ENCODE assay signal across 1 cellular context in genomic region chr22:20449819-20450550, GRCh38.
A peak's percentile ranks its signal among the peaks of the same experiment; 100 is the strongest.
TF ChIP-seq lines count a peak whose summit lies in the region.

No MANE protein-coding gene starts in this region.

TF ChIP-seq in K562, 482 proteins besides CTCF, POLR2A, EP300 and RAD21 (continues in another document):
- TF ChIP-seq, protein P1, sequence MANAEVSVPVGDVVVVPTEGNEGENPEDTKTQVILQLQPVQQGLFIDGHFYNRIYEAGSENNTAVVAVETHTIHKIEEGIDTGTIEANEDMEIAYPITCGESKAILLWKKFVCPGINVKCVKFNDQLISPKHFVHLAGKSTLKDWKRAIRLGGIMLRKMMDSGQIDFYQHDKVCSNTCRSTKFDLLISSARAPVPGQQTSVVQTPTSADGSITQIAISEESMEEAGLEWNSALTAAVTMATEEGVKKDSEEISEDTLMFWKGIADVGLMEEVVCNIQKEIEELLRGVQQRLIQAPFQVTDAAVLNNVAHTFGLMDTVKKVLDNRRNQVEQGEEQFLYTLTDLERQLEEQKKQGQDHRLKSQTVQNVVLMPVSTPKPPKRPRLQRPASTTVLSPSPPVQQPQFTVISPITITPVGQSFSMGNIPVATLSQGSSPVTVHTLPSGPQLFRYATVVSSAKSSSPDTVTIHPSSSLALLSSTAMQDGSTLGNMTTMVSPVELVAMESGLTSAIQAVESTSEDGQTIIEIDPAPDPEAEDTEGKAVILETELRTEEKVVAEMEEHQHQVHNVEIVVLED (CRISPR knock-in tag; IDR thresholded peaks at IDR 0.05), result 0 out of 2 replicates have a peak, but pooled peaks have one; percentile 13
- peak; percentile 18 for TF ChIP-seq KDM5B (IDR thresholded peaks at IDR 0.05; ENCODE audit: insufficient replicate concordance, low read depth, low read length)
- TF ChIP-seq PPARD (CRISPR knock-in tag; IDR thresholded peaks at IDR 0.05), result peak; percentile 57; the same call in 1 of the 2 replicates
- TF ChIP-seq HNRNPUL1 (IDR thresholded peaks at IDR 0.05; ENCODE audit: low read length), result no peak
- 0 out of 2 replicates have a peak, but pooled peaks have one; percentile 33 for TF ChIP-seq PHB (CRISPR knock-in tag; IDR thresholded peaks at IDR 0.05)
- TF ChIP-seq MECOM (CRISPR knock-in tag; IDR thresholded peaks at IDR 0.05), result 0 out of 2 replicates have a peak, but pooled peaks have one; percentile 29
- 0 out of 2 replicates have a peak, but pooled peaks have one; percentile 29 for TF ChIP-seq RB1 (IDR thresholded peaks at IDR 0.05; ENCODE audit: low read depth)
- 0 out of 2 replicates have a peak, but pooled peaks have one; percentile 2 for TF ChIP-seq SMC3 (conservative IDR thresholded peaks at IDR 0.05; ENCODE audit: insufficient read depth, low read depth, low read length)
- TF ChIP-seq ZNF408 (CRISPR knock-in tag; IDR thresholded peaks at IDR 0.05; ENCODE audit: low read depth), result 0 out of 2 replicates have a peak, but pooled peaks have one; percentile 27
- TF ChIP-seq, protein P2, sequence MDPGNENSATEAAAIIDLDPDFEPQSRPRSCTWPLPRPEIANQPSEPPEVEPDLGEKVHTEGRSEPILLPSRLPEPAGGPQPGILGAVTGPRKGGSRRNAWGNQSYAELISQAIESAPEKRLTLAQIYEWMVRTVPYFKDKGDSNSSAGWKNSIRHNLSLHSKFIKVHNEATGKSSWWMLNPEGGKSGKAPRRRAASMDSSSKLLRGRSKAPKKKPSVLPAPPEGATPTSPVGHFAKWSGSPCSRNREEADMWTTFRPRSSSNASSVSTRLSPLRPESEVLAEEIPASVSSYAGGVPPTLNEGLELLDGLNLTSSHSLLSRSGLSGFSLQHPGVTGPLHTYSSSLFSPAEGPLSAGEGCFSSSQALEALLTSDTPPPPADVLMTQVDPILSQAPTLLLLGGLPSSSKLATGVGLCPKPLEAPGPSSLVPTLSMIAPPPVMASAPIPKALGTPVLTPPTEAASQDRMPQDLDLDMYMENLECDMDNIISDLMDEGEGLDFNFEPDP (CRISPR knock-in tag; IDR thresholded peaks at IDR 0.05), result peak; percentile 78; the same call in 1 of the 2 replicates
- TF ChIP-seq POLR2AphosphoS2 (IDR thresholded peaks at IDR 0.05; ENCODE audit: low read length), result no peak
- TF ChIP-seq ZNF780A (CRISPR knock-in tag; IDR thresholded peaks at IDR 0.05), result 0 out of 2 replicates have a peak, but pooled peaks have one; percentile 41
- TF ChIP-seq ZNF174 (CRISPR knock-in tag; IDR thresholded peaks at IDR 0.05), result no peak
- peak; percentile 55; the same call in 1 of the 2 replicates for TF ChIP-seq RREB1 (CRISPR knock-in tag; IDR thresholded peaks at IDR 0.05)
- peak; percentile 25; the same call in 1 of the 2 replicates for TF ChIP-seq E2F3 (CRISPR knock-in tag; IDR thresholded peaks at IDR 0.05)
- TF ChIP-seq, protein P3, sequence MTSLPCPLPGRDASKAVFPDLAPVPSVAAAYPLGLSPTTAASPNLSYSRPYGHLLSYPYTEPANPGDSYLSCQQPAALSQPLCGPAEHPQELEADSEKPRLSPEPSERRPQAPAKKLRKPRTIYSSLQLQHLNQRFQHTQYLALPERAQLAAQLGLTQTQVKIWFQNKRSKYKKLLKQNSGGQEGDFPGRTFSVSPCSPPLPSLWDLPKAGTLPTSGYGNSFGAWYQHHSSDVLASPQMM (CRISPR knock-in tag; IDR thresholded peaks at IDR 0.05), result no peak
- 0 out of 2 replicates have a peak, but pooled peaks have one; percentile 22 for TF ChIP-seq ETV5 (CRISPR knock-in tag; IDR thresholded peaks at IDR 0.05; ENCODE audit: low read depth)
- TF ChIP-seq ZNF12 (CRISPR knock-in tag; IDR thresholded peaks at IDR 0.05), result peak; percentile 84; the same call in 1 of the 2 replicates
- peak; percentile 37; the same call in 1 of the 2 replicates for TF ChIP-seq TCF15 (CRISPR knock-in tag; IDR thresholded peaks at IDR 0.05)
- TF ChIP-seq ZNF717 (CRISPR knock-in tag; IDR thresholded peaks at IDR 0.05), result peak; percentile 58; the same call in 1 of the 2 replicates
- TF ChIP-seq USF2 (CRISPR knock-in tag; IDR thresholded peaks at IDR 0.05), result 0 out of 2 replicates have a peak, but pooled peaks have one; percentile 7
- TF ChIP-seq, protein P4, sequence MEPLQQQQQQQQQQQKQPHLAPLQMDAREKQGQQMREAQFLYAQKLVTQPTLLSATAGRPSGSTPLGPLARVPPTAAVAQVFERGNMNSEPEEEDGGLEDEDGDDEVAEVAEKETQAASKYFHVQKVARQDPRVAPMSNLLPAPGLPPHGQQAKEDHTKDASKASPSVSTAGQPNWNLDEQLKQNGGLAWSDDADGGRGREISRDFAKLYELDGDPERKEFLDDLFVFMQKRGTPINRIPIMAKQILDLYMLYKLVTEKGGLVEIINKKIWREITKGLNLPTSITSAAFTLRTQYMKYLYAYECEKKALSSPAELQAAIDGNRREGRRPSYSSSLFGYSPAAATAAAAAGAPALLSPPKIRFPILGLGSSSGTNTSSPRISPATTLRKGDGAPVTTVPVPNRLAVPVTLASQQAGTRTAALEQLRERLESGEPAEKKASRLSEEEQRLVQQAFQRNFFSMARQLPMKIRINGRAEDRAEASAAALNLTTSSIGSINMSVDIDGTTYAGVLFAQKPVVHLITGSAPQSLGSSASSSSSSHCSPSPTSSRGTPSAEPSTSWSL (CRISPR knock-in tag; IDR thresholded peaks at IDR 0.05; ENCODE audit: borderline replicate concordance), result 0 out of 2 replicates have a peak, but pooled peaks have one; percentile 28
- no peak for TF ChIP-seq C11orf30 (IDR thresholded peaks at IDR 0.05; ENCODE audit: low read depth)
- TF ChIP-seq ZNF217 (CRISPR knock-in tag; IDR thresholded peaks at IDR 0.05), result no peak
- TF ChIP-seq DMBX1 (CRISPR knock-in tag; IDR thresholded peaks at IDR 0.05; ENCODE audit: borderline replicate concordance), result no peak
- TF ChIP-seq NR4A1 (CRISPR knock-in tag; IDR thresholded peaks at IDR 0.05), result 0 out of 2 replicates have a peak, but pooled peaks have one; percentile 23
- no peak for TF ChIP-seq NR4A1 (tag; IDR thresholded peaks at IDR 0.05)
- TF ChIP-seq, protein P5, sequence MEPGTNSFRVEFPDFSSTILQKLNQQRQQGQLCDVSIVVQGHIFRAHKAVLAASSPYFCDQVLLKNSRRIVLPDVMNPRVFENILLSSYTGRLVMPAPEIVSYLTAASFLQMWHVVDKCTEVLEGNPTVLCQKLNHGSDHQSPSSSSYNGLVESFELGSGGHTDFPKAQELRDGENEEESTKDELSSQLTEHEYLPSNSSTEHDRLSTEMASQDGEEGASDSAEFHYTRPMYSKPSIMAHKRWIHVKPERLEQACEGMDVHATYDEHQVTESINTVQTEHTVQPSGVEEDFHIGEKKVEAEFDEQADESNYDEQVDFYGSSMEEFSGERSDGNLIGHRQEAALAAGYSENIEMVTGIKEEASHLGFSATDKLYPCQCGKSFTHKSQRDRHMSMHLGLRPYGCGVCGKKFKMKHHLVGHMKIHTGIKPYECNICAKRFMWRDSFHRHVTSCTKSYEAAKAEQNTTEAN (CRISPR knock-in tag; IDR thresholded peaks at IDR 0.05), result no peak
- 0 out of 2 replicates have a peak, but pooled peaks have one; percentile 61 for TF ChIP-seq ZNF165 (CRISPR knock-in tag; IDR thresholded peaks at IDR 0.05; ENCODE audit: borderline replicate concordance)
- 0 out of 2 replicates have a peak, but pooled peaks have one; percentile 38 for TF ChIP-seq MTF1 (CRISPR knock-in tag; IDR thresholded peaks at IDR 0.05; ENCODE audit: borderline replicate concordance)
- TF ChIP-seq, protein P6, sequence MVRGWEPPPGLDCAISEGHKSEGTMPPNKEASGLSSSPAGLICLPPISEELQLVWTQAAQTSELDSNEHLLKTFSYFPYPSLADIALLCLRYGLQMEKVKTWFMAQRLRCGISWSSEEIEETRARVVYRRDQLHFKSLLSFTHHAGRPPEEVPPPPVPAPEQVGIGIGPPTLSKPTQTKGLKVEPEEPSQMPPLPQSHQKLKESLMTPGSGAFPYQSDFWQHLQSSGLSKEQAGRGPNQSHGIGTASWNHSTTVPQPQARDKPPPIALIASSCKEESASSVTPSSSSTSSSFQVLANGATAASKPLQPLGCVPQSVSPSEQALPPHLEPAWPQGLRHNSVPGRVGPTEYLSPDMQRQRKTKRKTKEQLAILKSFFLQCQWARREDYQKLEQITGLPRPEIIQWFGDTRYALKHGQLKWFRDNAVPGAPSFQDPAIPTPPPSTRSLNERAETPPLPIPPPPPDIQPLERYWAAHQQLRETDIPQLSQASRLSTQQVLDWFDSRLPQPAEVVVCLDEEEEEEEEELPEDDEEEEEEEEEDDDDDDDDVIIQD (CRISPR knock-in tag; IDR thresholded peaks at IDR 0.05), result 0 out of 2 replicates have a peak, but pooled peaks have one; percentile 23
- 0 out of 2 replicates have a peak, but pooled peaks have one; percentile 26 for TF ChIP-seq ZNF586 (CRISPR knock-in tag; conservative IDR thresholded peaks at IDR 0.05)
- TF ChIP-seq ARHGAP35 (IDR thresholded peaks at IDR 0.05; ENCODE audit: partially characterized antibody), result no peak
- TF ChIP-seq JUNB (CRISPR knock-in tag; conservative IDR thresholded peaks at IDR 0.05), result 0 out of 2 replicates have a peak, but pooled peaks have one; percentile 19
- peak; percentile 61 for TF ChIP-seq POLR2G (IDR thresholded peaks at IDR 0.05; ENCODE audit: low read depth, low read length)
- TF ChIP-seq SAFB (IDR thresholded peaks at IDR 0.05; ENCODE audit: borderline replicate concordance, low read depth, low read length), result no peak
- TF ChIP-seq, protein P7, sequence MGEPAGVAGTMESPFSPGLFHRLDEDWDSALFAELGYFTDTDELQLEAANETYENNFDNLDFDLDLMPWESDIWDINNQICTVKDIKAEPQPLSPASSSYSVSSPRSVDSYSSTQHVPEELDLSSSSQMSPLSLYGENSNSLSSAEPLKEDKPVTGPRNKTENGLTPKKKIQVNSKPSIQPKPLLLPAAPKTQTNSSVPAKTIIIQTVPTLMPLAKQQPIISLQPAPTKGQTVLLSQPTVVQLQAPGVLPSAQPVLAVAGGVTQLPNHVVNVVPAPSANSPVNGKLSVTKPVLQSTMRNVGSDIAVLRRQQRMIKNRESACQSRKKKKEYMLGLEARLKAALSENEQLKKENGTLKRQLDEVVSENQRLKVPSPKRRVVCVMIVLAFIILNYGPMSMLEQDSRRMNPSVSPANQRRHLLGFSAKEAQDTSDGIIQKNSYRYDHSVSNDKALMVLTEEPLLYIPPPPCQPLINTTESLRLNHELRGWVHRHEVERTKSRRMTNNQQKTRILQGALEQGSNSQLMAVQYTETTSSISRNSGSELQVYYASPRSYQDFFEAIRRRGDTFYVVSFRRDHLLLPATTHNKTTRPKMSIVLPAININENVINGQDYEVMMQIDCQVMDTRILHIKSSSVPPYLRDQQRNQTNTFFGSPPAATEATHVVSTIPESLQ (CRISPR knock-in tag; IDR thresholded peaks at IDR 0.05), result 0 out of 2 replicates have a peak, but pooled peaks have one; percentile 60
- TF ChIP-seq ZFX (CRISPR knock-in tag; IDR thresholded peaks at IDR 0.05), result peak; percentile 31; the same call in 1 of the 2 replicates
- 0 out of 2 replicates have a peak, but pooled peaks have one; percentile 46 for TF ChIP-seq SMAD3 (CRISPR knock-in tag; conservative IDR thresholded peaks at IDR 0.05)
- TF ChIP-seq NFE2 (IDR thresholded peaks at IDR 0.05; ENCODE audit: low read depth), result no peak
